Comparison of ENCODE assay signal across 1 cellular context in the genomic region with DNA sequence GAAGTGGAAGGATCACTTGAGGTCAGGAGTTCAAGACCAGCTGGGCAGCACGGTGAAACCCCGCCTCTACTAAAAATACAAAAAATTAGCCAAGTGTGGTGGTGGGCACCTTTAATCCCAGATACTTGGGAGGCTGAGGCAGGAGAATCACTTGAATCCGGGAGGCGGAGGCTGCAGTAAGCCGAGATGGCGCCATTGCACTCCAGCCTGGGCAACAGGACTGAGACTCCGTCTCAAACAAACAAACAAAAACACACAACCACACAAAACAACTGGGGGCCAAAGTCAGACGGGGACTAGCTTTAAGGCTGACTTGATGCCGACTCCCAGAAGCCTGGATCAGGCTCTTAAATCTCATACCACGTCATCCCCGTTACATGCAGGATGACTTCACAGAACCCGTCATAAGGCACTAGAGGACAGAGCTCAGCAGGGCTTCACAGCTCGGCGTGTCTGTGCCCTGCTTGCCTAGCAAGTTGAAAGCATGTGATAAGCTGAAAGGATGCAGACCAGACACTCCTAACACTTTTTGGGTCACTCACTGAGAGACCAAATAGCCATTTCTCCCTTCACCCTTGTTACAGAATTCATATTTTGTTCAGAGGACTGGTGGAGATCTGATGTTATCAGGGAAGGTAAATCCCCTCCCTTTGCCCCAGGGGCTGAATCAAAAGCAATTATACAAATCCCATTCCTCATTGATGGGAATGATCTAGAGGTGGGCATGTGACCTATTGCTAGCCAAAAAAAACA.
TF ChIP-seq lines count a peak whose summit lies in the region.

No MANE protein-coding gene starts in this region.

TF ChIP-seq in SK-N-SH, 30 proteins besides CTCF, POLR2A, EP300 and RAD21 (continued from another document):
- TF ChIP-seq, protein P1, sequence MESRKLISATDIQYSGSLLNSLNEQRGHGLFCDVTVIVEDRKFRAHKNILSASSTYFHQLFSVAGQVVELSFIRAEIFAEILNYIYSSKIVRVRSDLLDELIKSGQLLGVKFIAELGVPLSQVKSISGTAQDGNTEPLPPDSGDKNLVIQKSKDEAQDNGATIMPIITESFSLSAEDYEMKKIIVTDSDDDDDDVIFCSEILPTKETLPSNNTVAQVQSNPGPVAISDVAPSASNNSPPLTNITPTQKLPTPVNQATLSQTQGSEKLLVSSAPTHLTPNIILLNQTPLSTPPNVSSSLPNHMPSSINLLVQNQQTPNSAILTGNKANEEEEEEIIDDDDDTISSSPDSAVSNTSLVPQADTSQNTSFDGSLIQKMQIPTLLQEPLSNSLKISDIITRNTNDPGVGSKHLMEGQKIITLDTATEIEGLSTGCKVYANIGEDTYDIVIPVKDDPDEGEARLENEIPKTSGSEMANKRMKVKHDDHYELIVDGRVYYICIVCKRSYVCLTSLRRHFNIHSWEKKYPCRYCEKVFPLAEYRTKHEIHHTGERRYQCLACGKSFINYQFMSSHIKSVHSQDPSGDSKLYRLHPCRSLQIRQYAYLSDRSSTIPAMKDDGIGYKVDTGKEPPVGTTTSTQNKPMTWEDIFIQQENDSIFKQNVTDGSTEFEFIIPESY (IDR thresholded peaks at IDR 0.05; ENCODE audit: borderline replicate concordance, low read depth): no peak
- no peak for TF ChIP-seq FOSL2 (IDR thresholded peaks at IDR 0.05; ENCODE audit: borderline replicate concordance, low read depth)
- no peak for TF ChIP-seq ELF1 (IDR thresholded peaks at IDR 0.05)
- TF ChIP-seq NRF1 (IDR thresholded peaks at IDR 0.05; ENCODE audit: low read depth, low read length): no peak
- TF ChIP-seq SIN3A (IDR thresholded peaks at IDR 0.05; ENCODE audit: borderline replicate concordance, low read depth, low read length): no peak
- 0 out of 2 replicates have a peak, but pooled peaks have one; percentile 9 for TF ChIP-seq TCF12 (IDR thresholded peaks at IDR 0.05)
- no peak for TF ChIP-seq NFIC (IDR thresholded peaks at IDR 0.05; ENCODE audit: borderline replicate concordance)
- no peak for TF ChIP-seq RXRA (IDR thresholded peaks at IDR 0.05; ENCODE audit: borderline replicate concordance, low read depth)
- TF ChIP-seq MXI1 (IDR thresholded peaks at IDR 0.05; ENCODE audit: low read depth, low read length): peak; percentile 86
- TF ChIP-seq, protein P2, sequence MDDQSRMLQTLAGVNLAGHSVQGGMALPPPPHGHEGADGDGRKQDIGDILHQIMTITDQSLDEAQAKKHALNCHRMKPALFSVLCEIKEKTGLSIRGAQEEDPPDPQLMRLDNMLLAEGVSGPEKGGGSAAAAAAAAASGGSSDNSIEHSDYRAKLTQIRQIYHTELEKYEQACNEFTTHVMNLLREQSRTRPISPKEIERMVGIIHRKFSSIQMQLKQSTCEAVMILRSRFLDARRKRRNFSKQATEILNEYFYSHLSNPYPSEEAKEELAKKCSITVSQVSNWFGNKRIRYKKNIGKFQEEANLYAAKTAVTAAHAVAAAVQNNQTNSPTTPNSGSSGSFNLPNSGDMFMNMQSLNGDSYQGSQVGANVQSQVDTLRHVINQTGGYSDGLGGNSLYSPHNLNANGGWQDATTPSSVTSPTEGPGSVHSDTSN (IDR thresholded peaks at IDR 0.05): no peak
- no peak for TF ChIP-seq MEF2A (IDR thresholded peaks at IDR 0.05; ENCODE audit: borderline replicate concordance, low read depth)
- TF ChIP-seq JUND (IDR thresholded peaks at IDR 0.05): no peak
- TF ChIP-seq, protein P3, sequence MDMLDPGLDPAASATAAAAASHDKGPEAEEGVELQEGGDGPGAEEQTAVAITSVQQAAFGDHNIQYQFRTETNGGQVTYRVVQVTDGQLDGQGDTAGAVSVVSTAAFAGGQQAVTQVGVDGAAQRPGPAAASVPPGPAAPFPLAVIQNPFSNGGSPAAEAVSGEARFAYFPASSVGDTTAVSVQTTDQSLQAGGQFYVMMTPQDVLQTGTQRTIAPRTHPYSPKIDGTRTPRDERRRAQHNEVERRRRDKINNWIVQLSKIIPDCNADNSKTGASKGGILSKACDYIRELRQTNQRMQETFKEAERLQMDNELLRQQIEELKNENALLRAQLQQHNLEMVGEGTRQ (IDR thresholded peaks at IDR 0.05; ENCODE audit: borderline replicate concordance, low read depth, low read length): no peak; the same call in 1 of the 2 replicates
- no peak for TF ChIP-seq TAF1 (IDR thresholded peaks at IDR 0.05; ENCODE audit: borderline replicate concordance, low read depth, low read length)
- TF ChIP-seq YY1 (IDR thresholded peaks at IDR 0.05; ENCODE audit: low read depth): no peak
- TF ChIP-seq RCOR1 (IDR thresholded peaks at IDR 0.05; ENCODE audit: low read length): peak; percentile 68
- TF ChIP-seq, protein P4, sequence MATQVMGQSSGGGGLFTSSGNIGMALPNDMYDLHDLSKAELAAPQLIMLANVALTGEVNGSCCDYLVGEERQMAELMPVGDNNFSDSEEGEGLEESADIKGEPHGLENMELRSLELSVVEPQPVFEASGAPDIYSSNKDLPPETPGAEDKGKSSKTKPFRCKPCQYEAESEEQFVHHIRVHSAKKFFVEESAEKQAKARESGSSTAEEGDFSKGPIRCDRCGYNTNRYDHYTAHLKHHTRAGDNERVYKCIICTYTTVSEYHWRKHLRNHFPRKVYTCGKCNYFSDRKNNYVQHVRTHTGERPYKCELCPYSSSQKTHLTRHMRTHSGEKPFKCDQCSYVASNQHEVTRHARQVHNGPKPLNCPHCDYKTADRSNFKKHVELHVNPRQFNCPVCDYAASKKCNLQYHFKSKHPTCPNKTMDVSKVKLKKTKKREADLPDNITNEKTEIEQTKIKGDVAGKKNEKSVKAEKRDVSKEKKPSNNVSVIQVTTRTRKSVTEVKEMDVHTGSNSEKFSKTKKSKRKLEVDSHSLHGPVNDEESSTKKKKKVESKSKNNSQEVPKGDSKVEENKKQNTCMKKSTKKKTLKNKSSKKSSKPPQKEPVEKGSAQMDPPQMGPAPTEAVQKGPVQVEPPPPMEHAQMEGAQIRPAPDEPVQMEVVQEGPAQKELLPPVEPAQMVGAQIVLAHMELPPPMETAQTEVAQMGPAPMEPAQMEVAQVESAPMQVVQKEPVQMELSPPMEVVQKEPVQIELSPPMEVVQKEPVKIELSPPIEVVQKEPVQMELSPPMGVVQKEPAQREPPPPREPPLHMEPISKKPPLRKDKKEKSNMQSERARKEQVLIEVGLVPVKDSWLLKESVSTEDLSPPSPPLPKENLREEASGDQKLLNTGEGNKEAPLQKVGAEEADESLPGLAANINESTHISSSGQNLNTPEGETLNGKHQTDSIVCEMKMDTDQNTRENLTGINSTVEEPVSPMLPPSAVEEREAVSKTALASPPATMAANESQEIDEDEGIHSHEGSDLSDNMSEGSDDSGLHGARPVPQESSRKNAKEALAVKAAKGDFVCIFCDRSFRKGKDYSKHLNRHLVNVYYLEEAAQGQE (IDR thresholded peaks at IDR 0.05; ENCODE audit: low read depth, low read length): no peak
- TF ChIP-seq FOXM1 (IDR thresholded peaks at IDR 0.05; ENCODE audit: low read depth): no peak
- no peak for TF ChIP-seq FOXJ3 (CRISPR knock-in tag; IDR thresholded peaks at IDR 0.05)
- TF ChIP-seq SMC3 (IDR thresholded peaks at IDR 0.05; ENCODE audit: low read depth, low read length): no peak; the same call in 1 of the 2 replicates
